16 cellular contexts compared by ENCODE assay signal in the genomic region with DNA sequence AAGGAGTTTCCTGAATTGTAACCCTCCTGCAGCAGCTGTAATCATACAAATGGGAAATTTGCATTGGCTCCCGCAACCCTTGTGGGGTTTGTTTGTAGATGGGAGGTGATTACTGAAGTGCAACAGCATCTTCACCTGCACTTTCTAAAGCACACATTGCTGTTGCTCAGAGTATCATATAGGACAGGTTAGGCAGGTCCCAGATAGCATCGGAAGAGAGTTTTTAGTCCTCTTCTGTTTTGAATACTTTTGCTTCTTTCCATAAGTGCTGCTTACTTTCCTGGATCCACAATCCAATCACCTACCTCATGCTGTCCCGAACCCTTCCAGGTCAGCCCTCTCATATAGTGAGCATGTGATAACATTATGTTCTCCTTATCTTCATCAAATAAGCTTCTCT.
DNase-seq lines count a peak whose midpoint lies in the region; FAIRE-seq and TF ChIP-seq lines count a peak whose summit lies in the region.
"Had no signal": no experiment of that assay in that cellular context is flagged by ENCODE, and none has a peak within 500 bp of the region (broad histone marks: within the 10 kb centered on the region; RNA-seq: fewer than 3 reads in every experiment).

No MANE protein-coding gene starts in this region.

- H3K79me2 ChIP-seq in DOHH2 (ENCODE audit: control insufficient read depth, low read length) (peaks cover 47% of the 10 kb centered on the region), SU-DHL-6 (ENCODE audit: insufficient read depth, low read length) (peaks cover 40% of the 10 kb centered on the region)

- H3K9me3 ChIP-seq in DOHH2 (ENCODE audit: control insufficient read depth, insufficient read depth, low read length) (no peaks in the 10 kb centered on the region), SU-DHL-6 (ENCODE audit: insufficient read depth, low read length) (no peaks in the 10 kb centered on the region), A673 (ENCODE audit: low read depth, low read length, poor library complexity, severe bottlenecking) (no peaks in the 10 kb centered on the region)
- H3K9me3 ChIP-seq: HAP-1 had no signal

- H2AFZ ChIP-seq in SU-DHL-6 (ENCODE audit: low read depth, low read length, severe bottlenecking), result peak overlapping the region; percentile 37

- H3K4me2 ChIP-seq in DOHH2 (ENCODE audit: low read length) (peak overlapping the region; percentile 74), SU-DHL-6 (ENCODE audit: low read depth, low read length, poor library complexity, severe bottlenecking) (peak overlapping the region; percentile 100)

- peak overlapping the region; percentile 93 for H3K27ac ChIP-seq in DOHH2 (ENCODE audit: low read depth, low read length)
- H3K27ac ChIP-seq in SU-DHL-6 (ENCODE audit: low read depth, low read length), result no peak overlapping the region
- no peak overlapping the region for H3K27ac ChIP-seq in A673 (ENCODE audit: low read depth, low read length, poor library complexity, severe bottlenecking)

- BruUV-seq in A673 (replicated peaks; lab: Mats Ljungman, UMichigan), result no TSS peak

- TF ChIP-seq CTCF in DOHH2 (IDR thresholded peaks at IDR 0.05; ENCODE audit: low read depth, low read length, poor library complexity, severe bottlenecking) (no peak), SU-DHL-6 (IDR thresholded peaks at IDR 0.05; ENCODE audit: insufficient read depth, low read length, poor library complexity, severe bottlenecking) (no peak), A673 (conservative IDR thresholded peaks at IDR 0.05; ENCODE audit: low read depth, low read length) (no peak)

- H3F3A ChIP-seq in DOHH2 (ENCODE audit: control insufficient read depth, insufficient read depth), result peaks cover 41% of the 10 kb centered on the region
- peaks cover 24% of the 10 kb centered on the region for H3F3A ChIP-seq in SU-DHL-6 (ENCODE audit: insufficient read depth)

- H3K27me3 ChIP-seq in DOHH2 (ENCODE audit: control insufficient read depth, low read length) (no peaks in the 10 kb centered on the region), SU-DHL-6 (ENCODE audit: low read length) (no peaks in the 10 kb centered on the region), A673 (replicated peaks; ENCODE audit: insufficient read depth, low read depth, low read length, poor library complexity) (no peaks in the 10 kb centered on the region)

- H3K4me3 ChIP-seq in DOHH2 (ENCODE audit: low read length) (peak overlapping the region; percentile 81), SU-DHL-6 (ENCODE audit: insufficient read depth, low read length, poor library complexity, severe bottlenecking) (peak overlapping the region; percentile 16), A673 (ENCODE audit: low read depth, low read length, poor library complexity, severe bottlenecking) (no peak overlapping the region)
- H3K4me3 ChIP-seq: HAP-1 had no signal

- CTCF ChIA-PET in A673 (lab: Charles Lee), result no interaction called here

- no peak for FAIRE-seq in frontal cortex (lab: Jason Lieb, UNC)
- FAIRE-seq: HTR-8/SVneo, RCC 7860 had no signal

- no peaks in the 10 kb centered on the region for H3K9me2 ChIP-seq in DOHH2 (replicated peaks; ENCODE audit: control insufficient read depth, low read length)
- H3K9me2 ChIP-seq in SU-DHL-6 (replicated peaks; ENCODE audit: insufficient read depth, low read length), result no peaks in the 10 kb centered on the region

- peaks cover 29% of the 10 kb centered on the region for H3K36me3 ChIP-seq in DOHH2 (ENCODE audit: control insufficient read depth, low read length)
- H3K36me3 ChIP-seq in SU-DHL-6 (ENCODE audit: low read length), result peaks cover 10% of the 10 kb centered on the region; the same call in 1 of the 2 replicates
- peaks cover under 1% of the 10 kb centered on the region for H3K36me3 ChIP-seq in A673 (ENCODE audit: insufficient read depth, low read length, poor library complexity, severe bottlenecking)
- H3K36me3 ChIP-seq: HAP-1 had no signal

- peak; percentile 33 for DNase-seq in NAMALWA (ENCODE audit: low spot score)
- DNase-seq in NK-92 (lab: John Stamatoyannopoulos, UW; ENCODE audit: unreplicated experiment), result no peak
- DNase-seq in HuH-7 (ENCODE audit: low spot score), result no peak
- no peak for DNase-seq in frontal cortex (ENCODE audit: low spot score in 2 of 2)
- DNase-seq in A673 (ENCODE audit: low spot score), result no peak
- DNase-seq: CD4-positive, CD25-positive, alpha-beta regulatory T cell; NCI-H1105; NCI-H1694 treated with DMSO at 0.1 percent for 48 hours; NCI-H510A; Right ventricle myocardium superior; T-cell had no signal

- H3K4me1 ChIP-seq in DOHH2 (ENCODE audit: control insufficient read depth, low read length) (peaks cover 30% of the 10 kb centered on the region), A673 (ENCODE audit: insufficient read depth, low read length, poor library complexity, severe bottlenecking) (peaks cover 7% of the 10 kb centered on the region)
- H3K4me1 ChIP-seq: HAP-1 had no signal

- no peaks in the 10 kb centered on the region for H4K20me1 ChIP-seq in DOHH2 (ENCODE audit: control insufficient read depth, insufficient read depth, low read depth, low read length)
- H4K20me1 ChIP-seq in SU-DHL-6 (ENCODE audit: low read depth, low read length), result no peaks in the 10 kb centered on the region

- POLR2A ChIA-PET in A673 (lab: Charles Lee; ENCODE audit: low non-redundant PET), result no interaction called here

- H3K9ac ChIP-seq in SU-DHL-6 (ENCODE audit: low read length), result no peak overlapping the region

- intact Hi-C loops in A673 (cut with micrococcal nuclease; ENCODE audit: unreplicated experiment), result loop anchor here (5.0 kb wide), 1 partner anchor 173 kb away; no protein-coding TSS in a partner anchor
